1 cellular context compared by ENCODE assay signal in the genomic region with DNA sequence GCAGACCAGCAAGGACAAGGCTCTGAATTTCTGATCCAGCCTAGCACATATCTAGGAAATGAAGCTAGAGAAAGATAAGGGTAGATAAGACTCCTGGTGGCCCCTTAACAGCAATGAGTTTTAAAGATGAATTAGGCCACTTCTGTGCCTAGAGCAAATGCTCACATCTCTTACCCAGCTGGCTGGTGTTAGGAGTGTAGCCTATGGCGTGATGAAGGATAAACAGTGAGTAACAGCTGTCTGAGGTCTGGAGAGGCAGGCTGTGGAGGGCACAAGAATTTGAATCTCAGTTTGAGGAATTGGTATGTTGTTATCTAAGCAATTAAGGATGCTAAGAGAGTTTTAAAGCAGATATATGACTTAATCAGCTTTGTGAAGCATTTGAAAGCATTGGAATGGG.
TF ChIP-seq lines count a peak whose summit lies in the region.

No MANE protein-coding gene starts in this region.

TF ChIP-seq in IMR-90, 13 proteins besides CTCF, POLR2A, EP300 and RAD21:
- TF ChIP-seq, protein P1, sequence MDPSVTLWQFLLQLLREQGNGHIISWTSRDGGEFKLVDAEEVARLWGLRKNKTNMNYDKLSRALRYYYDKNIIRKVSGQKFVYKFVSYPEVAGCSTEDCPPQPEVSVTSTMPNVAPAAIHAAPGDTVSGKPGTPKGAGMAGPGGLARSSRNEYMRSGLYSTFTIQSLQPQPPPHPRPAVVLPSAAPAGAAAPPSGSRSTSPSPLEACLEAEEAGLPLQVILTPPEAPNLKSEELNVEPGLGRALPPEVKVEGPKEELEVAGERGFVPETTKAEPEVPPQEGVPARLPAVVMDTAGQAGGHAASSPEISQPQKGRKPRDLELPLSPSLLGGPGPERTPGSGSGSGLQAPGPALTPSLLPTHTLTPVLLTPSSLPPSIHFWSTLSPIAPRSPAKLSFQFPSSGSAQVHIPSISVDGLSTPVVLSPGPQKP (IDR thresholded peaks at IDR 0.05; ENCODE audit: borderline replicate concordance, low read depth, low read length): no peak
- TF ChIP-seq BHLHE40 (IDR thresholded peaks at IDR 0.05; ENCODE audit: low read depth, low read length): peak; percentile 73
